19 cellular contexts compared by ENCODE assay signal in genomic region chr17:77503293-77503655, GRCh38.
DNase-seq lines count a peak whose midpoint lies in the region; ATAC-seq and TF ChIP-seq lines count a peak whose summit lies in the region.
"Had no signal": no experiment of that assay in that cellular context is flagged by ENCODE, and none has a peak within 500 bp of the region (broad histone marks: within the 10 kb centered on the region; RNA-seq: fewer than 3 reads in every experiment).

No MANE protein-coding gene starts in this region.

- H3K4me1 Mint-ChIP-seq in T-helper 17 cell = peaks cover 7% of the 10 kb centered on the region
- H3K4me1 Mint-ChIP-seq in stimulated activated naive B cell treated with anti-CD40 and anti-IgM and Interleukin-4, amounts not matched to agents 10 μg/mL and 1 μg/mL and 100 μg/mL, for 72 hours = peaks cover 0 to 1% of the 10 kb centered on the region in 2 donors

- no peak overlapping the region for H3K4me3 ChIP-seq in right lobe of liver
- H3K4me3 ChIP-seq: GM23248, PC-9 had no signal

- H3K27ac Mint-ChIP-seq in T-helper 17 cell = peak overlapping the region; percentile 73
- peak overlapping the region; percentile 57 for H3K27ac Mint-ChIP-seq in stimulated activated naive B cell treated with anti-CD40 and anti-IgM and Interleukin-4, amounts not matched to agents 10 μg/mL and 1 μg/mL and 100 μg/mL, for 72 hours
- H3K27ac Mint-ChIP-seq: IgD-negative memory B cell had no signal

- no peaks in the 10 kb centered on the region for H3K27me3 Mint-ChIP-seq in T-helper 17 cell
- H3K27me3 Mint-ChIP-seq in stimulated activated naive B cell treated with anti-CD40 and anti-IgM and Interleukin-4, amounts not matched to agents 10 μg/mL and 1 μg/mL and 100 μg/mL, for 72 hours = no peaks in the 10 kb centered on the region
- H3K27me3 Mint-ChIP-seq: IgD-negative memory B cell had no signal

- H3K4me1 ChIP-seq in right lobe of liver = no peaks in the 10 kb centered on the region

- 95% methylated on average over 3 of the region's 7 CpGs for WGBS in right lobe of liver (ENCODE audit: insufficient coverage, low coverage, low lambda C conversion rate, missing lambda C conversion rate)

- no peaks in the 10 kb centered on the region for H3K27me3 ChIP-seq in right lobe of liver

- intact Hi-C loops in right lobe of liver (cut with DNase I) = no loop called here

- H3K4me3 Mint-ChIP-seq in T-helper 17 cell = no peak overlapping the region
- no peak overlapping the region for H3K4me3 Mint-ChIP-seq in stimulated activated naive B cell treated with anti-CD40 and anti-IgM and Interleukin-4, amounts not matched to agents 10 μg/mL and 1 μg/mL and 100 μg/mL, for 72 hours
- H3K4me3 Mint-ChIP-seq: CD8-positive, alpha-beta T cell; IgD-negative memory B cell had no signal

- no peaks in the 10 kb centered on the region for H3K9me3 Mint-ChIP-seq in stimulated activated naive B cell treated with anti-CD40 and anti-IgM and Interleukin-4, amounts not matched to agents 10 μg/mL and 1 μg/mL and 100 μg/mL, for 72 hours
- H3K9me3 Mint-ChIP-seq: CD8-positive, alpha-beta T cell; IgD-negative memory B cell had no signal

- TF ChIP-seq CTCF in right lobe of liver (IDR thresholded peaks at IDR 0.05) = no peak

- peaks cover 0 to 8% (median 3%) of the 10 kb centered on the region in 4 donors for H3K36me3 ChIP-seq in right lobe of liver

- no peak overlapping the region for H3K27ac ChIP-seq in right lobe of liver
- H3K27ac ChIP-seq: GM23248, PC-9 had no signal

- ATAC-seq in T-helper 17 cell (no peak), right lobe of liver (no peak), GM21619 (IDR thresholded peaks at IDR 0.05; ENCODE audit: unreplicated experiment) (no peak)
- ATAC-seq in stimulated activated naive B cell treated with anti-CD40 and anti-IgM and Interleukin-4, amounts not matched to agents 10 μg/mL and 1 μg/mL and 100 μg/mL, for 72 hours (replicated peaks) = no peak
- ATAC-seq: CD8-positive, alpha-beta T cell; HCT116 had no signal

- DNase-seq in activated T-cell treated with anti-CD3 and anti-CD28 coated beads, Interleukin-2, amount 50 U/mL, for 1 hour = peak; percentile 1
- DNase-seq in activated T-cell treated with anti-CD3 and anti-CD28 coated beads, Interleukin-2, amount 50 U/mL, for 48 hours = no peak
- no peak for DNase-seq in T-helper 17 cell
- DNase-seq in right lobe of liver = peak in 2 of 3 donors; percentile 28 to 37
- DNase-seq in stimulated activated naive B cell treated with anti-CD40 and anti-IgM and Interleukin-4, amounts not matched to agents 10 μg/mL and 1 μg/mL and 100 μg/mL, for 72 hours = no peak
- no peak for DNase-seq in NCI-H1930 (lab: John Stamatoyannopoulos, UW)
- DNase-seq in GM19238 (ENCODE audit: insufficient read length, low spot score) = no peak
- DNase-seq: DMS79 treated with DMSO at 0.1 percent for 48 hours, GM23248, Kasumi-1, NCI-H1417, NCI-H187 treated with DMSO at 0.1 percent for 48 hours, NCI-H2171, NCI-H446 treated with DMSO at 0.1 percent for 48 hours, PC-9 had no signal

- H3K36me3 Mint-ChIP-seq in T-helper 17 cell (ENCODE audit: low read depth) = peaks cover 3% of the 10 kb centered on the region
- H3K36me3 Mint-ChIP-seq in stimulated activated naive B cell treated with anti-CD40 and anti-IgM and Interleukin-4, amounts not matched to agents 10 μg/mL and 1 μg/mL and 100 μg/mL, for 72 hours = peaks cover 25 to 42% of the 10 kb centered on the region in 2 donors
- H3K36me3 Mint-ChIP-seq: IgD-negative memory B cell had no signal

- no peaks in the 10 kb centered on the region for H3K9me3 ChIP-seq in T-helper 17 cell (ENCODE audit: control insufficient read depth, low read length, poor library complexity, severe bottlenecking)
- no peaks in the 10 kb centered on the region for H3K9me3 ChIP-seq in right lobe of liver

- TF ChIP-seq POLR2A in right lobe of liver (IDR thresholded peaks at IDR 0.05) = no peak

Comparison
In these comparisons a context has a peak if more than half of its experiments do, and no peak if none do; other contexts are left out.
1. DNase-seq: peak in activated T-cell treated with anti-CD3 and anti-CD28 coated beads, Interleukin-2, amount 50 U/mL, for 1 hour (single experiment) and right lobe of liver (2 of 3); none in activated T-cell treated with anti-CD3 and anti-CD28 coated beads, Interleukin-2, amount 50 U/mL, for 48 hours (0 of 2), T-helper 17 cell (0 of 3), stimulated activated naive B cell treated with anti-CD40 and anti-IgM and Interleukin-4, amounts not matched to agents 10 μg/mL and 1 μg/mL and 100 μg/mL, for 72 hours (single experiment), NCI-H1930 (0 of 2) and GM19238 (single experiment).